1 cellular context compared by ENCODE assay signal in the genomic region with DNA sequence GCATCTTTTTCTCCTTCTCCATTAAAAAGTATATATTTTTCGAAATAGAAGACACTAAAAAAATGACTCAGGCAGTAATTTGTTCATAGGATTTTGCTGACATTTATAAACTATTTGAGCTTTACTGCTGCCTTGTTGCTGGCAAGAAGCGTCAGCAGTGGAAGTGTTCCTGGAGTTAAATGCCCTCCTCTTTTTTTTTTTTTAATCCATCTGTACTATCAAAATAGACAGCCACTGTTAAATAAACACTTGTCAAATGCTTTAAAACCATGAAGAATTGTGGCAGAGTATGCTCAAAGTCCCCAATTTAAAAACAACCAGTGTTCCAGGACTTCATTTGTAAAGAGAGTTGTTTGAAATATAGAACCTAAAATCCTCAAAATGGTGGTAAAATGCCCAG.
TF ChIP-seq lines count a peak whose summit lies in the region.

No MANE protein-coding gene starts in this region.

TF ChIP-seq in HEK293, 187 proteins besides CTCF, POLR2A, EP300 and RAD21 (continued from another document):
- TF ChIP-seq ZNF169 (tag by site-specific recombination; IDR thresholded peaks at IDR 0.05) (no peak), SCRT2 (tag by site-specific recombination; IDR thresholded peaks at IDR 0.05) (no peak), ZSCAN30 (tag by site-specific recombination; IDR thresholded peaks at IDR 0.05) (peak; percentile 45; the same call in 1 of the 2 replicates), ZNF350 (tag by site-specific recombination; IDR thresholded peaks at IDR 0.05) (no peak), ZNF571 (tag by site-specific recombination; IDR thresholded peaks at IDR 0.05) (no peak)
- TF ChIP-seq, protein P1, sequence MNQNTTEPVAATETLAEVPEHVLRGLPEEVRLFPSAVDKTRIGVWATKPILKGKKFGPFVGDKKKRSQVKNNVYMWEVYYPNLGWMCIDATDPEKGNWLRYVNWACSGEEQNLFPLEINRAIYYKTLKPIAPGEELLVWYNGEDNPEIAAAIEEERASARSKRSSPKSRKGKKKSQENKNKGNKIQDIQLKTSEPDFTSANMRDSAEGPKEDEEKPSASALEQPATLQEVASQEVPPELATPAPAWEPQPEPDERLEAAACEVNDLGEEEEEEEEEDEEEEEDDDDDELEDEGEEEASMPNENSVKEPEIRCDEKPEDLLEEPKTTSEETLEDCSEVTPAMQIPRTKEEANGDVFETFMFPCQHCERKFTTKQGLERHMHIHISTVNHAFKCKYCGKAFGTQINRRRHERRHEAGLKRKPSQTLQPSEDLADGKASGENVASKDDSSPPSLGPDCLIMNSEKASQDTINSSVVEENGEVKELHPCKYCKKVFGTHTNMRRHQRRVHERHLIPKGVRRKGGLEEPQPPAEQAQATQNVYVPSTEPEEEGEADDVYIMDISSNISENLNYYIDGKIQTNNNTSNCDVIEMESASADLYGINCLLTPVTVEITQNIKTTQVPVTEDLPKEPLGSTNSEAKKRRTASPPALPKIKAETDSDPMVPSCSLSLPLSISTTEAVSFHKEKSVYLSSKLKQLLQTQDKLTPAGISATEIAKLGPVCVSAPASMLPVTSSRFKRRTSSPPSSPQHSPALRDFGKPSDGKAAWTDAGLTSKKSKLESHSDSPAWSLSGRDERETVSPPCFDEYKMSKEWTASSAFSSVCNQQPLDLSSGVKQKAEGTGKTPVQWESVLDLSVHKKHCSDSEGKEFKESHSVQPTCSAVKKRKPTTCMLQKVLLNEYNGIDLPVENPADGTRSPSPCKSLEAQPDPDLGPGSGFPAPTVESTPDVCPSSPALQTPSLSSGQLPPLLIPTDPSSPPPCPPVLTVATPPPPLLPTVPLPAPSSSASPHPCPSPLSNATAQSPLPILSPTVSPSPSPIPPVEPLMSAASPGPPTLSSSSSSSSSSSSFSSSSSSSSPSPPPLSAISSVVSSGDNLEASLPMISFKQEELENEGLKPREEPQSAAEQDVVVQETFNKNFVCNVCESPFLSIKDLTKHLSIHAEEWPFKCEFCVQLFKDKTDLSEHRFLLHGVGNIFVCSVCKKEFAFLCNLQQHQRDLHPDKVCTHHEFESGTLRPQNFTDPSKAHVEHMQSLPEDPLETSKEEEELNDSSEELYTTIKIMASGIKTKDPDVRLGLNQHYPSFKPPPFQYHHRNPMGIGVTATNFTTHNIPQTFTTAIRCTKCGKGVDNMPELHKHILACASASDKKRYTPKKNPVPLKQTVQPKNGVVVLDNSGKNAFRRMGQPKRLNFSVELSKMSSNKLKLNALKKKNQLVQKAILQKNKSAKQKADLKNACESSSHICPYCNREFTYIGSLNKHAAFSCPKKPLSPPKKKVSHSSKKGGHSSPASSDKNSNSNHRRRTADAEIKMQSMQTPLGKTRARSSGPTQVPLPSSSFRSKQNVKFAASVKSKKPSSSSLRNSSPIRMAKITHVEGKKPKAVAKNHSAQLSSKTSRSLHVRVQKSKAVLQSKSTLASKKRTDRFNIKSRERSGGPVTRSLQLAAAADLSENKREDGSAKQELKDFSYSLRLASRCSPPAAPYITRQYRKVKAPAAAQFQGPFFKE (tag by site-specific recombination; IDR thresholded peaks at IDR 0.05; ENCODE audit: borderline replicate concordance): no peak
- TF ChIP-seq, protein P2, sequence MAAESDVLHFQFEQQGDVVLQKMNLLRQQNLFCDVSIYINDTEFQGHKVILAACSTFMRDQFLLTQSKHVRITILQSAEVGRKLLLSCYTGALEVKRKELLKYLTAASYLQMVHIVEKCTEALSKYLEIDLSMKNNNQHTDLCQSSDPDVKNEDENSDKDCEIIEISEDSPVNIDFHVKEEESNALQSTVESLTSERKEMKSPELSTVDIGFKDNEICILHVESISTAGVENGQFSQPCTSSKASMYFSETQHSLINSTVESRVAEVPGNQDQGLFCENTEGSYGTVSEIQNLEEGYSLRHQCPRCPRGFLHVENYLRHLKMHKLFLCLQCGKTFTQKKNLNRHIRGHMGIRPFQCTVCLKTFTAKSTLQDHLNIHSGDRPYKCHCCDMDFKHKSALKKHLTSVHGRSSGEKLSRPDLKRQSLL (tag by site-specific recombination; IDR thresholded peaks at IDR 0.05): no peak
